Comparison of ENCODE assay signal across 1 cellular context in the genomic region with DNA sequence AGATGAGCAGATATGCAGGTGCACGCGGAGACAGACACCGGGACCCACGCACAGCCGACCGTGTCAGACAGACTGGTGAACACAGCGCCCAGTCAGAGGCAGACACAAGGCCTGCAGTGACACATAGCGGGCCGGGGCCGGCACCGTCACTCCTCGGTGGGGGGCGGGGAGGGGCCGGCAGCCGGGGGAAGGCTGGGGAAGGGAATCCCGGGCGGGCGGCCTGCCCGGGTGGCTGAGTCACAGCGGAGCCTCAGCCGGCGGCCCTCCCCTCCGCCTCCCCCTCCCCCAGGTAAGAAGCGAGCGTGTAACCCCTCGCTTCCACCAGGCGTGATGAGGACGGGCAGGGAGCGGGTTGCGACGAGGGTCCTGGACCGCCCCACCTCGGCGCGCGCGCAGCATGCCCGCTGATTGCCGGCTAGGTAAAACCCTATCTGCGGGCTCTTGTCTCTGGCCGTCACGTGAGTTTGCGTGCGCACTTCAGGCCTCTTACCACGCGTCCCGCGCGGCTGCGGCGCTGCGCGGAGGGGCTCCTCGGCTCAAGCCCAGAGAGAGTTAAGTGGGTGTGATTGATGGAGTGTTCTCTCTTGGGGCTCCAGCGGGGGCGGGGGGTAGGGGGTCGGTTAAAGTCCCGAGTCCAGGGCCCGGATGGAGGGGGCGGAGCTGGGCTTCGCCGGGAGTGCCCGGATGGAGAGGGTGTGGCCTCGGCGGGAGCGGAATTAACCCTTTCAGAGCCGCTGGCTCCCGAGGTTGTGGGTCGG.
TF ChIP-seq lines count a peak whose summit lies in the region.

No MANE protein-coding gene starts in this region.

TF ChIP-seq in IMR-90, 13 proteins besides CTCF, POLR2A, EP300 and RAD21:
- TF ChIP-seq FOS (IDR thresholded peaks at IDR 0.05; ENCODE audit: low read depth, low read length) (peak; percentile 88), RCOR1 (IDR thresholded peaks at IDR 0.05; ENCODE audit: insufficient replicate concordance, low read length) (no peak), MAZ (IDR thresholded peaks at IDR 0.05; ENCODE audit: borderline replicate concordance, low read depth, low read length) (peak; percentile 74; the same call in 1 of the 2 replicates), CEBPB (IDR thresholded peaks at IDR 0.05; ENCODE audit: low read depth, low read length) (no peak), CHD1 (IDR thresholded peaks at IDR 0.05; ENCODE audit: low read depth, low read length) (peak; percentile 88; the same call in 1 of the 2 replicates), BHLHE40 (IDR thresholded peaks at IDR 0.05; ENCODE audit: low read depth, low read length) (peak; percentile 92), MAFK (IDR thresholded peaks at IDR 0.05; ENCODE audit: low read depth, low read length) (no peak), SMC3 (IDR thresholded peaks at IDR 0.05; ENCODE audit: low read depth, low read length) (peak; percentile 2), RFX5 (IDR thresholded peaks at IDR 0.05; ENCODE audit: low read depth, low read length) (no peak), MXI1 (IDR thresholded peaks at IDR 0.05; ENCODE audit: borderline replicate concordance, low read depth, low read length) (no peak), NFE2L2 (IDR thresholded peaks at IDR 0.05; ENCODE audit: low read depth, low read length) (no peak; the same call in 1 of the 2 replicates)
- TF ChIP-seq, protein P1, sequence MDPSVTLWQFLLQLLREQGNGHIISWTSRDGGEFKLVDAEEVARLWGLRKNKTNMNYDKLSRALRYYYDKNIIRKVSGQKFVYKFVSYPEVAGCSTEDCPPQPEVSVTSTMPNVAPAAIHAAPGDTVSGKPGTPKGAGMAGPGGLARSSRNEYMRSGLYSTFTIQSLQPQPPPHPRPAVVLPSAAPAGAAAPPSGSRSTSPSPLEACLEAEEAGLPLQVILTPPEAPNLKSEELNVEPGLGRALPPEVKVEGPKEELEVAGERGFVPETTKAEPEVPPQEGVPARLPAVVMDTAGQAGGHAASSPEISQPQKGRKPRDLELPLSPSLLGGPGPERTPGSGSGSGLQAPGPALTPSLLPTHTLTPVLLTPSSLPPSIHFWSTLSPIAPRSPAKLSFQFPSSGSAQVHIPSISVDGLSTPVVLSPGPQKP (IDR thresholded peaks at IDR 0.05; ENCODE audit: borderline replicate concordance, low read depth, low read length), result no peak
- TF ChIP-seq, protein P2, sequence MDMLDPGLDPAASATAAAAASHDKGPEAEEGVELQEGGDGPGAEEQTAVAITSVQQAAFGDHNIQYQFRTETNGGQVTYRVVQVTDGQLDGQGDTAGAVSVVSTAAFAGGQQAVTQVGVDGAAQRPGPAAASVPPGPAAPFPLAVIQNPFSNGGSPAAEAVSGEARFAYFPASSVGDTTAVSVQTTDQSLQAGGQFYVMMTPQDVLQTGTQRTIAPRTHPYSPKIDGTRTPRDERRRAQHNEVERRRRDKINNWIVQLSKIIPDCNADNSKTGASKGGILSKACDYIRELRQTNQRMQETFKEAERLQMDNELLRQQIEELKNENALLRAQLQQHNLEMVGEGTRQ (IDR thresholded peaks at IDR 0.05; ENCODE audit: low read depth, low read length), result peak; percentile 65
